ENCODE assay signal across 13 cellular contexts in the genomic region with DNA sequence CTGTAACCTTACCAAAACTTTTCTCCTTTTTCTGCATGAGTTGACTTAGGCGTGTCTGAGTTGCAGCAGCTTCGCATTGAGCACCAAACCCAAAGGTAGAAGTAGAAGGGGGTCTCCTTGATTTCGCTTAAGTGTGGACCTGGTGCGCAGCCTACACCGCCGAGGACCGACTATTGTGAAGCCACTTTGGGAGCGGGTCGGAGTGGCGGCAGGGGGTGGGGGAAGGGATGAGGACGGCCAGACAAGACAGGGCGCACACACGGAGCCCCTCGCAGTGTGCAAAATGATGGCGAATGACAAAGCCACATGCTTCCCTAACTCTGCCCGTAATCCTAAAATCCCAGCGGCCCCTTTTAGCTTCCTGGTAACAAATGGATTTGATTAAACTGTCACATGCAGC. TPM values are rescaled to one million over a fixed set of nuclear protein-coding genes. Genes with fewer than 3 reads are reported as not detected.
DNase-seq lines count a peak whose midpoint lies in the region; ATAC-seq and TF ChIP-seq lines count a peak whose summit lies in the region.
"Had no signal": no experiment of that assay in that cellular context is flagged by ENCODE, and none has a peak within 500 bp of the region (broad histone marks: within the 10 kb centered on the region; RNA-seq: fewer than 3 reads in every experiment).

No MANE protein-coding gene starts in this region.

- peak overlapping the region; percentile 94 for H3K4me2 ChIP-seq in hepatocyte

- H3K36me3 Mint-ChIP-seq in WTC11 (no peaks in the 10 kb centered on the region), Calu3 (ENCODE audit: insufficient read depth, unreplicated experiment) (peaks cover 11% of the 10 kb centered on the region)
- H3K36me3 Mint-ChIP-seq: CD14-positive monocyte had no signal

- H2AFZ ChIP-seq in hepatocyte, result no peak overlapping the region

- peak; percentile 28 for ATAC-seq in WTC11
- ATAC-seq: activated CD8-positive, alpha-beta T cell treated with anti-CD3 and anti-CD28 coated beads for 36 hours had no signal

- H3K27me3 ChIP-seq in hepatocyte, result peaks cover 54% of the 10 kb centered on the region
- H3K27me3 ChIP-seq in rectal smooth muscle tissue (ENCODE audit: control insufficient read depth, insufficient read depth, low read length), result no peaks in the 10 kb centered on the region
- H3K27me3 ChIP-seq: breast epithelium had no signal

- H3K4me3 ChIP-seq in hepatocyte, result peak overlapping the region; percentile 72
- H3K4me3 ChIP-seq in rectal smooth muscle tissue (ENCODE audit: low read length), result peak overlapping the region; percentile 59

- H3K27ac ChIP-seq in hepatocyte (peak overlapping the region; percentile 27), rectal smooth muscle tissue (ENCODE audit: low read depth, low read length) (peak overlapping the region; percentile 89)
- H3K27ac ChIP-seq: breast epithelium, RWPE1 had no signal

- intact Hi-C loops in Calu3 (cut with micrococcal nuclease; ENCODE audit: unreplicated experiment), result no loop called here

- no peaks in the 10 kb centered on the region for H3K9me3 Mint-ChIP-seq in WTC11
- no peaks in the 10 kb centered on the region for H3K9me3 Mint-ChIP-seq in Calu3 (ENCODE audit: low read depth, unreplicated experiment)

- TF ChIP-seq CTCF in GM20000 (IDR thresholded peaks at IDR 0.05; ENCODE audit: extremely low read depth, missing control alignments) (no peak), WTC11 (IDR thresholded peaks at IDR 0.05) (no peak), hepatocyte (IDR thresholded peaks at IDR 0.05; ENCODE audit: poor library complexity) (no peak), Calu3 (IDR thresholded peaks at IDR 0.05; ENCODE audit: unreplicated experiment) (no peak)

- POLR2A ChIA-PET in WTC11 (lab: Charles Lee), result interaction anchor here (0.6 kb wide), 1 partner anchor 1242 kb away, joined by 3 read pairs; no protein-coding TSS in a partner anchor

- H3K4me3 Mint-ChIP-seq in WTC11, result peak overlapping the region; percentile 95
- no peak overlapping the region for H3K4me3 Mint-ChIP-seq in Calu3 (ENCODE audit: low read depth, unreplicated experiment)
- H3K4me3 Mint-ChIP-seq: activated CD8-positive, alpha-beta T cell treated with anti-CD3 and anti-CD28 coated beads for 36 hours had no signal

- BruUV-seq in Calu3 (replicated peaks; lab: Mats Ljungman, UMichigan), result no TSS peak

- H3K4me1 Mint-ChIP-seq in WTC11 (peaks cover 69% of the 10 kb centered on the region), Calu3 (ENCODE audit: low read depth, unreplicated experiment) (no peaks in the 10 kb centered on the region)

- DNase-seq in GM20000 (ENCODE audit: low spot score), result peak; percentile 3
- peak; percentile 43 for DNase-seq in WTC11 (ENCODE audit: low spot score)
- no peak for DNase-seq in hepatocyte (ENCODE audit: low spot score)
- DNase-seq in Calu3, result no peak
- no peak for DNase-seq in activated CD4-positive, alpha-beta T cell treated with anti-CD3 and anti-CD28 coated beads for 4 hours
- DNase-seq in dermis blood vessel endothelial cell, result no peak
- no peak for DNase-seq in CD1c-positive myeloid dendritic cell (ENCODE audit: extremely low spot score)
- DNase-seq: activated CD8-positive, alpha-beta T cell treated with anti-CD3 and anti-CD28 coated beads for 36 hours had no signal

- H3K36me3 ChIP-seq in hepatocyte (replicated peaks; ENCODE audit: insufficient read depth, low read depth) (no peaks in the 10 kb centered on the region), rectal smooth muscle tissue (ENCODE audit: control insufficient read depth, insufficient read depth, low read length) (no peaks in the 10 kb centered on the region)
- H3K36me3 ChIP-seq: breast epithelium had no signal

- no peaks in the 10 kb centered on the region for H4K20me1 ChIP-seq in hepatocyte (ENCODE audit: insufficient read depth, poor library complexity, severe bottlenecking)

- H3K9me2 ChIP-seq in hepatocyte (replicated peaks; ENCODE audit: insufficient read depth), result no peaks in the 10 kb centered on the region

- WGBS in hepatocyte (ENCODE audit: low lambda C conversion rate, missing lambda C conversion rate), result 6% methylated on average over 17 of the region's 17 CpGs

- H3K4me1 ChIP-seq in hepatocyte (ENCODE audit: insufficient read depth) (peaks cover 14% of the 10 kb centered on the region), rectal smooth muscle tissue (ENCODE audit: control insufficient read depth, insufficient read depth, low read length) (peaks cover 3% of the 10 kb centered on the region)
- H3K4me1 ChIP-seq: breast epithelium had no signal

- H3K27ac Mint-ChIP-seq in WTC11 (no peak overlapping the region), Calu3 (ENCODE audit: unreplicated experiment) (no peak overlapping the region)
- H3K27ac Mint-ChIP-seq: activated CD8-positive, alpha-beta T cell treated with anti-CD3 and anti-CD28 coated beads for 36 hours; CD14-positive monocyte had no signal

- CTCF ChIA-PET in WTC11 (lab: Charles Lee), result interaction anchor here (1.0 kb wide), 1 partner anchor 219 kb away, joined by 3 read pairs; no protein-coding TSS in a partner anchor
- CTCF ChIA-PET in Calu3 (lab: Charles Lee), result no interaction called here

- H3K27me3 Mint-ChIP-seq in WTC11 (ENCODE audit: low read depth) (peaks cover 33% of the 10 kb centered on the region), Calu3 (ENCODE audit: unreplicated experiment) (no peaks in the 10 kb centered on the region)

- H3K9me3 ChIP-seq in hepatocyte (ENCODE audit: low read depth), result no peaks in the 10 kb centered on the region
- H3K9me3 ChIP-seq: breast epithelium had no signal

- no peaks in the 10 kb centered on the region for H3K79me2 ChIP-seq in hepatocyte

- no peak overlapping the region for H3K9ac ChIP-seq in rectal smooth muscle tissue (ENCODE audit: low read length)

TF ChIP-seq in WTC11, 78 proteins besides CTCF, POLR2A, EP300 and RAD21:
- TF ChIP-seq, protein P1, sequence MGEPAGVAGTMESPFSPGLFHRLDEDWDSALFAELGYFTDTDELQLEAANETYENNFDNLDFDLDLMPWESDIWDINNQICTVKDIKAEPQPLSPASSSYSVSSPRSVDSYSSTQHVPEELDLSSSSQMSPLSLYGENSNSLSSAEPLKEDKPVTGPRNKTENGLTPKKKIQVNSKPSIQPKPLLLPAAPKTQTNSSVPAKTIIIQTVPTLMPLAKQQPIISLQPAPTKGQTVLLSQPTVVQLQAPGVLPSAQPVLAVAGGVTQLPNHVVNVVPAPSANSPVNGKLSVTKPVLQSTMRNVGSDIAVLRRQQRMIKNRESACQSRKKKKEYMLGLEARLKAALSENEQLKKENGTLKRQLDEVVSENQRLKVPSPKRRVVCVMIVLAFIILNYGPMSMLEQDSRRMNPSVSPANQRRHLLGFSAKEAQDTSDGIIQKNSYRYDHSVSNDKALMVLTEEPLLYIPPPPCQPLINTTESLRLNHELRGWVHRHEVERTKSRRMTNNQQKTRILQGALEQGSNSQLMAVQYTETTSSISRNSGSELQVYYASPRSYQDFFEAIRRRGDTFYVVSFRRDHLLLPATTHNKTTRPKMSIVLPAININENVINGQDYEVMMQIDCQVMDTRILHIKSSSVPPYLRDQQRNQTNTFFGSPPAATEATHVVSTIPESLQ (CRISPR knock-in tag; IDR thresholded peaks at IDR 0.05), result no peak
- TF ChIP-seq, protein P2, sequence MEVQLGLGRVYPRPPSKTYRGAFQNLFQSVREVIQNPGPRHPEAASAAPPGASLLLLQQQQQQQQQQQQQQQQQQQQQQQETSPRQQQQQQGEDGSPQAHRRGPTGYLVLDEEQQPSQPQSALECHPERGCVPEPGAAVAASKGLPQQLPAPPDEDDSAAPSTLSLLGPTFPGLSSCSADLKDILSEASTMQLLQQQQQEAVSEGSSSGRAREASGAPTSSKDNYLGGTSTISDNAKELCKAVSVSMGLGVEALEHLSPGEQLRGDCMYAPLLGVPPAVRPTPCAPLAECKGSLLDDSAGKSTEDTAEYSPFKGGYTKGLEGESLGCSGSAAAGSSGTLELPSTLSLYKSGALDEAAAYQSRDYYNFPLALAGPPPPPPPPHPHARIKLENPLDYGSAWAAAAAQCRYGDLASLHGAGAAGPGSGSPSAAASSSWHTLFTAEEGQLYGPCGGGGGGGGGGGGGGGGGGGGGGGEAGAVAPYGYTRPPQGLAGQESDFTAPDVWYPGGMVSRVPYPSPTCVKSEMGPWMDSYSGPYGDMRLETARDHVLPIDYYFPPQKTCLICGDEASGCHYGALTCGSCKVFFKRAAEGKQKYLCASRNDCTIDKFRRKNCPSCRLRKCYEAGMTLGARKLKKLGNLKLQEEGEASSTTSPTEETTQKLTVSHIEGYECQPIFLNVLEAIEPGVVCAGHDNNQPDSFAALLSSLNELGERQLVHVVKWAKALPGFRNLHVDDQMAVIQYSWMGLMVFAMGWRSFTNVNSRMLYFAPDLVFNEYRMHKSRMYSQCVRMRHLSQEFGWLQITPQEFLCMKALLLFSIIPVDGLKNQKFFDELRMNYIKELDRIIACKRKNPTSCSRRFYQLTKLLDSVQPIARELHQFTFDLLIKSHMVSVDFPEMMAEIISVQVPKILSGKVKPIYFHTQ (CRISPR knock-in tag; IDR thresholded peaks at IDR 0.05), result no peak
- TF ChIP-seq ESRRA (CRISPR knock-in tag; IDR thresholded peaks at IDR 0.05; ENCODE audit: borderline replicate concordance) (no peak), GTF2I (CRISPR knock-in tag; conservative IDR thresholded peaks at IDR 0.05) (no peak), CREB1 (CRISPR knock-in tag; IDR thresholded peaks at IDR 0.05) (no peak), ATF1 (CRISPR knock-in tag; IDR thresholded peaks at IDR 0.05) (no peak), JUN (CRISPR knock-in tag; IDR thresholded peaks at IDR 0.05) (no peak), NR1H2 (CRISPR knock-in tag; IDR thresholded peaks at IDR 0.05) (no peak), SP1 (CRISPR knock-in tag; conservative IDR thresholded peaks at IDR 0.05) (no peak), NFE2L1 (CRISPR knock-in tag; IDR thresholded peaks at IDR 0.05) (no peak), MYBL2 (CRISPR knock-in tag; IDR thresholded peaks at IDR 0.05) (no peak)

RNA-seq across cellular contexts. Expression of gene LMO3, which starts 1.1 kb away (rescaled TPM):
- 22.2 to 29.8 TPM (median 23.3 TPM) in 3 replicates for total RNA-seq in WTC11 (2021)
- total RNA-seq in hepatocyte, result 13.5 and 22.5 TPM in 2 replicates
- polyA plus RNA-seq in hepatocyte, result 5.0 and 7.9 TPM in 2 replicates
- not detected in 2 replicates for total RNA-seq in Calu3 (2022)
- not detected in 2 replicates for total RNA-seq in dermis blood vessel endothelial cell
- total RNA-seq: activated CD8-positive, alpha-beta T cell treated with anti-CD3 and anti-CD28 coated beads for 36 hours had no signal
- polyA plus RNA-seq: CD14-positive monocyte, keratinocyte had no signal

Comparison
In these comparisons a context has a peak if more than half of its experiments do, and no peak if none do; other contexts are left out.
1. DNase-seq: peak in GM20000 (single experiment) and WTC11 (single experiment); none in hepatocyte (single experiment), Calu3 (single experiment), activated CD4-positive, alpha-beta T cell treated with anti-CD3 and anti-CD28 coated beads for 4 hours (0 of 2), dermis blood vessel endothelial cell (single experiment) and CD1c-positive myeloid dendritic cell (single experiment).
2. RNA of gene LMO3, which starts 1.1 kb away (total RNA-seq): 22.2 to 29.8 TPM in WTC11 and 13.5 to 22.5 TPM in hepatocyte; not detected in Calu3 and not detected in dermis blood vessel endothelial cell; every median in the first group is over 10 times any median in the second.